ENCODE assay signal across 3 cellular contexts in the genomic region with DNA sequence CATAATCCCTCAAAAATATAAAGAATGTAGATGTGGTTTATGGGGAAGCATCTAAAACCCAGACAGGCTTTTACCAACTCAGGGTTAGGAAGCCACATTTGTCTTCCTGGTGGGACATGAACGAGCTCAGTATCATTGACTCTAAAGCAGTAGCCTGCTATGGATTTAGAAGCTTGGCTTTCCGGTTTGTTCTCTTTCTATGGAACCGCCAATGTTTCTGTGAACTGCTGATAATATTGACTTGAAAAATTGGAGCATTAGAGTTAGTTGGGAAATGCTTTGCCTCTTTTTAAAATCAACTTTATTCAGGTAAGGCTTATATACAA.
TF ChIP-seq lines count a peak whose summit lies in the region.

No MANE protein-coding gene starts in this region.

TF ChIP-seq in SK-N-SH, 30 proteins besides CTCF, POLR2A, EP300 and RAD21:
- no peak for TF ChIP-seq RXRA (IDR thresholded peaks at IDR 0.05; ENCODE audit: borderline replicate concordance, low read depth)
- no peak for TF ChIP-seq FOSL2 (IDR thresholded peaks at IDR 0.05; ENCODE audit: borderline replicate concordance, low read depth)
- TF ChIP-seq, protein P1, sequence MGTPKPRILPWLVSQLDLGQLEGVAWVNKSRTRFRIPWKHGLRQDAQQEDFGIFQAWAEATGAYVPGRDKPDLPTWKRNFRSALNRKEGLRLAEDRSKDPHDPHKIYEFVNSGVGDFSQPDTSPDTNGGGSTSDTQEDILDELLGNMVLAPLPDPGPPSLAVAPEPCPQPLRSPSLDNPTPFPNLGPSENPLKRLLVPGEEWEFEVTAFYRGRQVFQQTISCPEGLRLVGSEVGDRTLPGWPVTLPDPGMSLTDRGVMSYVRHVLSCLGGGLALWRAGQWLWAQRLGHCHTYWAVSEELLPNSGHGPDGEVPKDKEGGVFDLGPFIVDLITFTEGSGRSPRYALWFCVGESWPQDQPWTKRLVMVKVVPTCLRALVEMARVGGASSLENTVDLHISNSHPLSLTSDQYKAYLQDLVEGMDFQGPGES (IDR thresholded peaks at IDR 0.05; ENCODE audit: low read depth, low read length) = no peak
- no peak for TF ChIP-seq MXI1 (IDR thresholded peaks at IDR 0.05; ENCODE audit: low read depth, low read length)
- TF ChIP-seq TAF1 (IDR thresholded peaks at IDR 0.05; ENCODE audit: borderline replicate concordance, low read depth, low read length) = no peak
- no peak for TF ChIP-seq SIN3A (IDR thresholded peaks at IDR 0.05; ENCODE audit: borderline replicate concordance, low read depth, low read length)
- TF ChIP-seq POLR2AphosphoS5 (IDR thresholded peaks at IDR 0.05; ENCODE audit: low read depth, low read length) = no peak
- TF ChIP-seq, protein P2, sequence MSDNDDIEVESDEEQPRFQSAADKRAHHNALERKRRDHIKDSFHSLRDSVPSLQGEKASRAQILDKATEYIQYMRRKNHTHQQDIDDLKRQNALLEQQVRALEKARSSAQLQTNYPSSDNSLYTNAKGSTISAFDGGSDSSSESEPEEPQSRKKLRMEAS (IDR thresholded peaks at IDR 0.05; ENCODE audit: low read depth) = no peak
- TF ChIP-seq, protein P3, sequence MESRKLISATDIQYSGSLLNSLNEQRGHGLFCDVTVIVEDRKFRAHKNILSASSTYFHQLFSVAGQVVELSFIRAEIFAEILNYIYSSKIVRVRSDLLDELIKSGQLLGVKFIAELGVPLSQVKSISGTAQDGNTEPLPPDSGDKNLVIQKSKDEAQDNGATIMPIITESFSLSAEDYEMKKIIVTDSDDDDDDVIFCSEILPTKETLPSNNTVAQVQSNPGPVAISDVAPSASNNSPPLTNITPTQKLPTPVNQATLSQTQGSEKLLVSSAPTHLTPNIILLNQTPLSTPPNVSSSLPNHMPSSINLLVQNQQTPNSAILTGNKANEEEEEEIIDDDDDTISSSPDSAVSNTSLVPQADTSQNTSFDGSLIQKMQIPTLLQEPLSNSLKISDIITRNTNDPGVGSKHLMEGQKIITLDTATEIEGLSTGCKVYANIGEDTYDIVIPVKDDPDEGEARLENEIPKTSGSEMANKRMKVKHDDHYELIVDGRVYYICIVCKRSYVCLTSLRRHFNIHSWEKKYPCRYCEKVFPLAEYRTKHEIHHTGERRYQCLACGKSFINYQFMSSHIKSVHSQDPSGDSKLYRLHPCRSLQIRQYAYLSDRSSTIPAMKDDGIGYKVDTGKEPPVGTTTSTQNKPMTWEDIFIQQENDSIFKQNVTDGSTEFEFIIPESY (IDR thresholded peaks at IDR 0.05; ENCODE audit: borderline replicate concordance, low read depth) = no peak
- TF ChIP-seq GATA2 (CRISPR knock-in tag; IDR thresholded peaks at IDR 0.05) = no peak
- TF ChIP-seq FOXM1 (IDR thresholded peaks at IDR 0.05; ENCODE audit: low read depth) = no peak
- no peak for TF ChIP-seq YY1 (IDR thresholded peaks at IDR 0.05; ENCODE audit: low read depth)
- TF ChIP-seq, protein P4, sequence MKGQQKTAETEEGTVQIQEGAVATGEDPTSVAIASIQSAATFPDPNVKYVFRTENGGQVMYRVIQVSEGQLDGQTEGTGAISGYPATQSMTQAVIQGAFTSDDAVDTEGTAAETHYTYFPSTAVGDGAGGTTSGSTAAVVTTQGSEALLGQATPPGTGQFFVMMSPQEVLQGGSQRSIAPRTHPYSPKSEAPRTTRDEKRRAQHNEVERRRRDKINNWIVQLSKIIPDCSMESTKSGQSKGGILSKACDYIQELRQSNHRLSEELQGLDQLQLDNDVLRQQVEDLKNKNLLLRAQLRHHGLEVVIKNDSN (IDR thresholded peaks at IDR 0.05; ENCODE audit: borderline replicate concordance, low read depth) = no peak

TF ChIP-seq in SK-N-SH treated with all-trans-retinoic acid at 6 μM for 48 hours, 23 proteins besides CTCF, POLR2A, EP300 and RAD21:
- TF ChIP-seq ESRRG (CRISPR knock-in tag; IDR thresholded peaks at IDR 0.05) = no peak
- TF ChIP-seq, protein P5, sequence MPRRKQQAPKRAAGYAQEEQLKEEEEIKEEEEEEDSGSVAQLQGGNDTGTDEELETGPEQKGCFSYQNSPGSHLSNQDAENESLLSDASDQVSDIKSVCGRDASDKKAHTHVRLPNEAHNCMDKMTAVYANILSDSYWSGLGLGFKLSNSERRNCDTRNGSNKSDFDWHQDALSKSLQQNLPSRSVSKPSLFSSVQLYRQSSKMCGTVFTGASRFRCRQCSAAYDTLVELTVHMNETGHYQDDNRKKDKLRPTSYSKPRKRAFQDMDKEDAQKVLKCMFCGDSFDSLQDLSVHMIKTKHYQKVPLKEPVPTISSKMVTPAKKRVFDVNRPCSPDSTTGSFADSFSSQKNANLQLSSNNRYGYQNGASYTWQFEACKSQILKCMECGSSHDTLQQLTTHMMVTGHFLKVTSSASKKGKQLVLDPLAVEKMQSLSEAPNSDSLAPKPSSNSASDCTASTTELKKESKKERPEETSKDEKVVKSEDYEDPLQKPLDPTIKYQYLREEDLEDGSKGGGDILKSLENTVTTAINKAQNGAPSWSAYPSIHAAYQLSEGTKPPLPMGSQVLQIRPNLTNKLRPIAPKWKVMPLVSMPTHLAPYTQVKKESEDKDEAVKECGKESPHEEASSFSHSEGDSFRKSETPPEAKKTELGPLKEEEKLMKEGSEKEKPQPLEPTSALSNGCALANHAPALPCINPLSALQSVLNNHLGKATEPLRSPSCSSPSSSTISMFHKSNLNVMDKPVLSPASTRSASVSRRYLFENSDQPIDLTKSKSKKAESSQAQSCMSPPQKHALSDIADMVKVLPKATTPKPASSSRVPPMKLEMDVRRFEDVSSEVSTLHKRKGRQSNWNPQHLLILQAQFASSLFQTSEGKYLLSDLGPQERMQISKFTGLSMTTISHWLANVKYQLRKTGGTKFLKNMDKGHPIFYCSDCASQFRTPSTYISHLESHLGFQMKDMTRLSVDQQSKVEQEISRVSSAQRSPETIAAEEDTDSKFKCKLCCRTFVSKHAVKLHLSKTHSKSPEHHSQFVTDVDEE (CRISPR knock-in tag; IDR thresholded peaks at IDR 0.05) = no peak
- TF ChIP-seq OSR1 (CRISPR knock-in tag; IDR thresholded peaks at IDR 0.05) = no peak
- no peak for TF ChIP-seq ARNTL (CRISPR knock-in tag; IDR thresholded peaks at IDR 0.05; ENCODE audit: borderline replicate concordance, low read depth)
- TF ChIP-seq, protein P6, sequence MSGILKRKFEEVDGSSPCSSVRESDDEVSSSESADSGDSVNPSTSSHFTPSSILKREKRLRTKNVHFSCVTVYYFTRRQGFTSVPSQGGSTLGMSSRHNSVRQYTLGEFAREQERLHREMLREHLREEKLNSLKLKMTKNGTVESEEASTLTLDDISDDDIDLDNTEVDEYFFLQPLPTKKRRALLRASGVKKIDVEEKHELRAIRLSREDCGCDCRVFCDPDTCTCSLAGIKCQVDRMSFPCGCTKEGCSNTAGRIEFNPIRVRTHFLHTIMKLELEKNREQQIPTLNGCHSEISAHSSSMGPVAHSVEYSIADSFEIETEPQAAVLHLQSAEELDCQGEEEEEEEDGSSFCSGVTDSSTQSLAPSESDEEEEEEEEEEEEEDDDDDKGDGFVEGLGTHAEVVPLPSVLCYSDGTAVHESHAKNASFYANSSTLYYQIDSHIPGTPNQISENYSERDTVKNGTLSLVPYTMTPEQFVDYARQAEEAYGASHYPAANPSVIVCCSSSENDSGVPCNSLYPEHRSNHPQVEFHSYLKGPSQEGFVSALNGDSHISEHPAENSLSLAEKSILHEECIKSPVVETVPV (CRISPR knock-in tag; IDR thresholded peaks at IDR 0.05) = no peak
- TF ChIP-seq ZFP30 (CRISPR knock-in tag; IDR thresholded peaks at IDR 0.05) = no peak
- TF ChIP-seq, protein P7, sequence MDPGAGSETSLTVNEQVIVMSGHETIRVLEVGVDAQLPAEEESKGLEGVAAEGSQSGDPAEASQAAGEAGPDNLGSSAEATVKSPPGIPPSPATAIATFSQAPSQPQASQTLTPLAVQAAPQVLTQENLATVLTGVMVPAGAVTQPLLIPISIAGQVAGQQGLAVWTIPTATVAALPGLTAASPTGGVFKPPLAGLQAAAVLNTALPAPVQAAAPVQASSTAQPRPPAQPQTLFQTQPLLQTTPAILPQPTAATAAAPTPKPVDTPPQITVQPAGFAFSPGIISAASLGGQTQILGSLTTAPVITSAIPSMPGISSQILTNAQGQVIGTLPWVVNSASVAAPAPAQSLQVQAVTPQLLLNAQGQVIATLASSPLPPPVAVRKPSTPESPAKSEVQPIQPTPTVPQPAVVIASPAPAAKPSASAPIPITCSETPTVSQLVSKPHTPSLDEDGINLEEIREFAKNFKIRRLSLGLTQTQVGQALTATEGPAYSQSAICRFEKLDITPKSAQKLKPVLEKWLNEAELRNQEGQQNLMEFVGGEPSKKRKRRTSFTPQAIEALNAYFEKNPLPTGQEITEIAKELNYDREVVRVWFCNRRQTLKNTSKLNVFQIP (CRISPR knock-in tag; IDR thresholded peaks at IDR 0.05; ENCODE audit: borderline replicate concordance, low read depth) = no peak
TF ChIP-seq in SK-N-SH treated with all-trans-retinoic acid at 6 μM for 48 hours: peak in this region for 0.

TF ChIP-seq in H1, 55 proteins besides CTCF, POLR2A, EP300 and RAD21:
- no peak for TF ChIP-seq KDM1A (IDR thresholded peaks at IDR 0.05; ENCODE audit: borderline replicate concordance, low read length)
- no peak for TF ChIP-seq CBX8 (IDR thresholded peaks at IDR 0.05; ENCODE audit: borderline replicate concordance, low read depth, low read length)
- no peak for TF ChIP-seq TAF7 (optimal IDR thresholded peaks at IDR 0.05; ENCODE audit: borderline replicate concordance, low read depth, low read length)
- TF ChIP-seq NANOG (IDR thresholded peaks at IDR 0.05; ENCODE audit: insufficient read depth, low read depth, low read length, poor library complexity, severe bottlenecking) = no peak
- TF ChIP-seq KDM4A (IDR thresholded peaks at IDR 0.05; ENCODE audit: low read depth, low read length, severe bottlenecking) = no peak
- TF ChIP-seq BACH1 (IDR thresholded peaks at IDR 0.05; ENCODE audit: low read length) = no peak
- TF ChIP-seq SUZ12 (IDR thresholded peaks at IDR 0.05; ENCODE audit: low read length) = no peak
- TF ChIP-seq JUN (IDR thresholded peaks at IDR 0.05; ENCODE audit: low read depth, low read length) = no peak
- TF ChIP-seq RBBP5 (IDR thresholded peaks at IDR 0.05; ENCODE audit: borderline replicate concordance, low read depth, low read length) = no peak
